ENCODE assay signal across 27 cellular contexts in genomic region chr9:111501648-111502047, GRCh38.
"Had no signal": no experiment of that assay in that cellular context is flagged by ENCODE, and none has a peak within 500 bp of the region (broad histone marks: within the 10 kb centered on the region; RNA-seq: fewer than 3 reads in every experiment).

No MANE protein-coding gene starts in this region.

- ATAC-seq: activated T-cell treated with anti-CD3 and anti-CD28 coated beads, Interleukin-2, amount 50 U/mL, for 4 hours; activated T-helper 17 cell treated with anti-CD3 and anti-CD28 coated beads, Interleukin-2, amount 50 U/mL, for 72 hours; SK-N-SH treated with all-trans-retinoic acid at 6 μM for 48 hours had no signal

- H3K36me3 ChIP-seq: cardiac muscle cell, Peyer's patch, SJSA1 had no signal

- H3K4me1 Mint-ChIP-seq: activated CD4-positive, alpha-beta T cell treated with anti-CD3 and anti-CD28 coated beads, Interleukin-2, amount 10 ng/mL, durations not matched to agents 7 days and 5 days; activated T-helper 17 cell treated with anti-CD3 and anti-CD28 coated beads, Interleukin-2, amount 50 U/mL, for 72 hours; brain had no signal

- H3K4me3 Mint-ChIP-seq: activated CD4-positive, alpha-beta memory T cell treated with anti-CD3 and anti-CD28 coated beads for 36 hours; activated CD4-positive, alpha-beta T cell treated with anti-CD3 and anti-CD28 coated beads, Interleukin-2, amount 10 ng/mL, durations not matched to agents 7 days and 5 days; activated naive CD4-positive, alpha-beta T cell treated with anti-CD3 and anti-CD28 coated beads for 36 hours; activated naive CD8-positive, alpha-beta T cell; activated T-cell treated with anti-CD3 and anti-CD28 coated beads, Interleukin-2, amount 50 U/mL, for 4 hours; activated T-helper 17 cell treated with anti-CD3 and anti-CD28 coated beads, Interleukin-2, amount 50 U/mL, for 72 hours; brain had no signal

- H3K4me3 ChIP-seq: cardiac muscle cell, Peyer's patch, SJSA1 had no signal

- H3K9me3 Mint-ChIP-seq: activated CD4-positive, alpha-beta memory T cell treated with anti-CD3 and anti-CD28 coated beads for 36 hours; activated CD4-positive, alpha-beta T cell treated with anti-CD3 and anti-CD28 coated beads, Interleukin-2, amount 10 ng/mL, durations not matched to agents 7 days and 5 days; activated naive CD4-positive, alpha-beta T cell treated with anti-CD3 and anti-CD28 coated beads for 36 hours; activated T-cell treated with anti-CD3 and anti-CD28 coated beads, Interleukin-2, amount 50 U/mL, for 4 hours had no signal

- H3K27me3 Mint-ChIP-seq: activated CD4-positive, alpha-beta memory T cell treated with anti-CD3 and anti-CD28 coated beads for 36 hours; brain had no signal

- H3K27ac Mint-ChIP-seq: activated CD4-positive, alpha-beta memory T cell treated with anti-CD3 and anti-CD28 coated beads for 36 hours; activated CD4-positive, alpha-beta T cell treated with anti-CD3 and anti-CD28 coated beads, Interleukin-2, amount 10 ng/mL, durations not matched to agents 7 days and 5 days; activated naive CD4-positive, alpha-beta T cell treated with anti-CD3 and anti-CD28 coated beads for 36 hours; activated naive CD8-positive, alpha-beta T cell; activated T-helper 17 cell treated with anti-CD3 and anti-CD28 coated beads, Interleukin-2, amount 50 U/mL, for 72 hours; brain had no signal

- H3K9me3 ChIP-seq: Peyer's patch, SJSA1 had no signal

- FAIRE-seq: astrocyte had no signal

- H3K36me3 Mint-ChIP-seq: activated CD4-positive, alpha-beta memory T cell treated with anti-CD3 and anti-CD28 coated beads for 36 hours; activated naive CD8-positive, alpha-beta T cell; brain had no signal

- DNase-seq: activated CD4-positive, alpha-beta memory T cell treated with anti-CD3 and anti-CD28 coated beads for 36 hours; activated CD4-positive, alpha-beta T cell treated with anti-CD3 and anti-CD28 coated beads, Interleukin-2, amount 10 ng/mL, durations not matched to agents 7 days and 5 days; activated CD8-positive, alpha-beta memory T cell treated with anti-CD3 and anti-CD28 coated beads for 24 hours; activated gamma-delta T cell; activated naive CD4-positive, alpha-beta T cell treated with anti-CD3 and anti-CD28 coated beads for 36 hours; activated T-cell treated with anti-CD3 and anti-CD28 coated beads, Interleukin-2, amount 50 U/mL, for 4 hours; amygdala; NCI-H1092; NCI-H1417; NCI-H1694; NCI-H2029; NCI-H2107; NCI-H2171 treated with DMSO at 0.1 percent for 48 hours; NCI-H226; NCI-H526; NCI-H774; NK-92 treated with Interleukin-12 subunit alpha and Interleukin-12 subunit beta, amount 100 ng/mL, for 24 hours; Peyer's patch; Right ventricle myocardium superior; SW 1271 had no signal

- H3K27ac ChIP-seq: cardiac muscle cell, Peyer's patch, SJSA1 had no signal

- H3K4me1 ChIP-seq: Peyer's patch, SJSA1 had no signal

- H3K27me3 ChIP-seq: cardiac muscle cell, Peyer's patch, SJSA1 had no signal
